ENCODE assay signal across 8 cellular contexts in the genomic region with DNA sequence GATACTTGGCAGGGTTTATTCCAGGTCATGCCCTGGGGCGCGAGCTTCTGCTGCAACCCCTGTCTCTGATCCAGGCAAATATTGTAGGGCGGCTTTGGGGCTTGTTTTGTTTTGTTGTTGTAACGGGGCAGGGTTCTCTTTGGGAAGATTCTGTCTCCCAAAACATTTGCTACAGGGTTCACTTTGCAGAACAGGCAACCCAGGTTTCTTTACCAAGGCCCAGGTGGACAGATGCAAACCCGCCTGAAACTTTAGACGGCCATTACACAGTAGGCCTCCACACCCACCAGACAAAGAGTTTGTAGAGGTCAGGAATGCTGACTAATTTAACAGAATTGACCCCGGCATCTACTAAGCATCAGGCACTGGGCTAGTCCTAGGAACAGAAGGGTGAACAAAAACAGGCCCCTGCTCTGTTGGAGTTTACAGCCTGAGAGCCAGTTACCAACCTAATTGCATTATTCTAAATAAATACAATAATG. TPM values are rescaled to one million over a fixed set of nuclear protein-coding genes. Genes with fewer than 3 reads are reported as not detected.
DNase-seq lines count a peak whose midpoint lies in the region; ATAC-seq, FAIRE-seq and TF ChIP-seq lines count a peak whose summit lies in the region.

No MANE protein-coding gene starts in this region.

- 3 to 53% methylated on average over 1 to 6 of the region's 7 CpGs for whole genome bisulfite sequencing in esophagus squamous epithelium, 2 donors

- H4K20me1 ChIP-seq in PC-3 (ENCODE audit: low read length): peaks cover 18% of the 10 kb centered on the region; the same call in 1 of the 2 replicates

- TF ChIP-seq POLR2A in esophagus squamous epithelium (IDR thresholded peaks at IDR 0.05): no peak

- BruUV-seq in PC-3 (replicated peaks; lab: Mats Ljungman, UMichigan): TSS peak; percentile 7

- no peak for FAIRE-seq in RCC 7860 (lab: Jason Lieb, UNC)

- POLR2A ChIA-PET in PC-3 (lab: Charles Lee; ENCODE audit: unreplicated experiment): interaction anchor here (0.7 kb wide), 1 partner anchor 100 kb away, joined by 3 read pairs; no protein-coding TSS in a partner anchor

- H3K36me3 ChIP-seq in PC-3 (ENCODE audit: low read depth, low read length) (no peaks in the 10 kb centered on the region), esophagus squamous epithelium (no peaks in the 10 kb centered on the region), rectal smooth muscle tissue (ENCODE audit: control insufficient read depth, insufficient read depth, low read length) (no peaks in the 10 kb centered on the region)

- no peaks in the 10 kb centered on the region for H3F3A ChIP-seq in PC-3 (ENCODE audit: low read length, unreplicated experiment)

- H3K79me2 ChIP-seq in PC-3 (ENCODE audit: low read length): peaks cover 40% of the 10 kb centered on the region

- peak overlapping the region; percentile 90 for H3K9ac ChIP-seq in PC-3 (ENCODE audit: low read length)
- no peak overlapping the region for H3K9ac ChIP-seq in rectal smooth muscle tissue (ENCODE audit: low read length)

- H3K27me3 ChIP-seq in PC-3 (ENCODE audit: low read length) (no peaks in the 10 kb centered on the region), esophagus squamous epithelium (peaks cover 0 to 10% (median 0%) of the 10 kb centered on the region in 4 donors), rectal smooth muscle tissue (ENCODE audit: control insufficient read depth, insufficient read depth, low read length) (no peaks in the 10 kb centered on the region)

- H3K9me2 ChIP-seq in PC-3 (replicated peaks; ENCODE audit: low read length): no peaks in the 10 kb centered on the region

- H3K4me3 ChIP-seq in GM12864 (ENCODE audit: low read depth, low read length): peak overlapping the region; percentile 84
- H3K4me3 ChIP-seq in PC-3 (ENCODE audit: low read length): peak overlapping the region; percentile 97
- H3K4me3 ChIP-seq in esophagus squamous epithelium: peak overlapping the region; percentile 56 to 81 (median 61)
- H3K4me3 ChIP-seq in rectal smooth muscle tissue (ENCODE audit: low read length): peak overlapping the region; percentile 81

- H3K4me1 ChIP-seq in PC-3 (ENCODE audit: insufficient read depth, low read length): peaks cover 41% of the 10 kb centered on the region
- peaks cover 2 to 52% (median 5%) of the 10 kb centered on the region in 3 donors for H3K4me1 ChIP-seq in esophagus squamous epithelium
- H3K4me1 ChIP-seq in rectal smooth muscle tissue (ENCODE audit: control insufficient read depth, insufficient read depth, low read length): peaks cover 7% of the 10 kb centered on the region

- H2AFZ ChIP-seq in PC-3 (ENCODE audit: low read length): peak overlapping the region; percentile 81

- intact Hi-C loops in PC-3 (cut with micrococcal nuclease): loop anchor here (1.0 to 5.0 kb wide), 3 partner anchors 15 to 551 kb away; partner anchors contain the start of gene SP4
- intact Hi-C loops in esophagus squamous epithelium (cut with DNase I): no loop called here

- DNase-seq in GM12864 (ENCODE audit: low read depth): no peak
- no peak for DNase-seq in PC-3
- DNase-seq in esophagus squamous epithelium (lab: John Stamatoyannopoulos, UW): no peak
- DNase-seq in stimulated activated CD4-positive, alpha-beta T cell treated with anti-CD3 and anti-CD28 coated beads, Interleukin-12 subunit alpha, Interleukin-12 subunit beta, amount 100 ng/mL, for 4 hours: no peak
- no peak for DNase-seq in RCC 7860 (ENCODE audit: low spot score)
- DNase-seq in GOT3 (lab: John Stamatoyannopoulos, UW): no peak

- H3K9me3 ChIP-seq in PC-3 (ENCODE audit: low read length) (no peaks in the 10 kb centered on the region), esophagus squamous epithelium (no peaks in the 10 kb centered on the region)

- no peak for TF ChIP-seq CTCF in GM12864 (IDR thresholded peaks at IDR 0.05; ENCODE audit: low read depth, low read length, missing control alignments)
- TF ChIP-seq CTCF in PC-3 (conservative IDR thresholded peaks at IDR 0.05; ENCODE audit: low read depth, low read length): no peak
- no peak for TF ChIP-seq CTCF in esophagus squamous epithelium (IDR thresholded peaks at IDR 0.05)

- peak overlapping the region; percentile 98 for H3K4me2 ChIP-seq in PC-3 (ENCODE audit: low read length)

- no peak for ATAC-seq in PC-3
- ATAC-seq in GM18861 (IDR thresholded peaks at IDR 0.05; ENCODE audit: unreplicated experiment): no peak

- CTCF ChIA-PET in PC-3 (lab: Charles Lee): no interaction called here

- H3K27ac ChIP-seq in PC-3 (ENCODE audit: low read length) (peak overlapping the region; percentile 76), esophagus squamous epithelium (peak overlapping the region; percentile 72 to 85 (median 81)), rectal smooth muscle tissue (ENCODE audit: low read depth, low read length) (peak overlapping the region; percentile 68)

RNA-seq across cellular contexts. Expression of gene CDCA7L, which starts 0.6 kb away (rescaled TPM):
- total RNA-seq in PC-3 (2014; rRNA removed) (59.9 and 78.4 TPM in 2 replicates), esophagus squamous epithelium (10 to 100 TPM in 2 of 4 donors, 1 to 10 TPM in 2; 5.0 to 21.6 (median 12.8) TPM)
